ENCODE assay signal across 8 cellular contexts in the genomic region with DNA sequence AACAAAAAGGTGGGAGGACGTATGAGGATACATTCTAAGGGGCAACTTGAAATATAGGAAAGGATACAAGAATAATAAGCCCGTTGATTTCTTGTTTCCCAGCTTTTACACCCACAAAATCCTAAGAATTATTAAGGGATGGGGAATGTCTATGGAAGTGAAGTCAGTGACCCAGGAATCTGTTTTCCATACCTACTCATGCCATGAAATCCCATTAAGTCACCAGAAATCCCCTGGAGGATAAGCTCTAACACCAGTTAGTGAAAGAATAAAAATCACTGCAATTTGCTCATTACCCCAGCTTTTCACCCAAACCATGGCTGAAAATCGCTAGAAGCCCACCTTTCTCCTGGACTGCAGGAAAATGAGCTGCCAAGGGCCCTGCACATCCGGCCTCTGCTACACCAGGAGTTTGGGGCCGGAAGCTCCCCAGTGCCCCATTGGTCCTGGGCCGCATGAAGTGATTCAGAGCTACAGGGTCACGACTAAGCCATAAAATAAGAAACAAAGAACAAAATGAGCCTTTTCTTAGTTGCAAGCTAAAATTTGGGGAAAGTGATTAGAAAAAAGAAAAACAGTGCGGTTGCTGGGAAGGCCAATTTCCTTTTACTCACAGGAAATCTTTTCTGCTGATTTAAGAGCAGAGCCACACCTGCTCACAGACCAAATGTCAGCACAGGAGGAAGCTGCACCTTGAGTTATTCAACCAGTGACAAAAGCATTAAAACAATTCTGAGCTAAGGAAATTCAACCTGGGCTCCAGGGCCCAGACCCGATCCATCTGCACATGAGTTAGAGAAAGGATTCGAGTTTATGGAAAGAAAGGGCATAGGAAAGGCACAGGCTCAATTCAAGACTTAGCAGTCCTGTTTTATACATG. TPM values are rescaled to one million over a fixed set of nuclear protein-coding genes. Genes with fewer than 3 reads are reported as not detected.
DNase-seq lines count a peak whose midpoint lies in the region; ATAC-seq lines count a peak whose summit lies in the region.

No MANE protein-coding gene starts in this region.

- DNase-seq in activated T-cell treated with anti-CD3 and anti-CD28 coated beads for 48 hours (ENCODE audit: low read depth) (peak; percentile 17), left colon (peak; percentile 31 to 57), mucosa of gallbladder (ENCODE audit: low spot score) (no peak), NCI-H1105 (lab: John Stamatoyannopoulos, UW) (no peak)
- no peak for DNase-seq in activated T-cell treated with anti-CD3 and anti-CD28 coated beads, Interleukin-2, amount 50 U/mL, for 1 hour
- peak in 1 of 2 donors; percentile 25 for DNase-seq in activated naive CD4-positive, alpha-beta T cell treated with anti-CD3 and anti-CD28 coated beads, Interleukin-2, amount 50 U/mL, for 72 hours (ENCODE audit: low spot score in 2 of 2)

- no peaks in the 10 kb centered on the region for H3K9me3 Mint-ChIP-seq in activated naive CD4-positive, alpha-beta T cell treated with anti-CD3 and anti-CD28 coated beads, Interleukin-2, amount 50 U/mL, for 72 hours

- peak; percentile 92 to 96 for ATAC-seq in activated naive CD4-positive, alpha-beta T cell treated with anti-CD3 and anti-CD28 coated beads, Interleukin-2, amount 50 U/mL, for 72 hours
- peak; percentile 79 for ATAC-seq in left colon
- no peak for ATAC-seq in GM18861 (IDR thresholded peaks at IDR 0.05; ENCODE audit: unreplicated experiment)

- intact Hi-C loops in left colon (cut with DNase I, micrococcal nuclease) = no loop called here

- peaks cover 0 to 8% of the 10 kb centered on the region in 2 donors for H3K36me3 Mint-ChIP-seq in activated naive CD4-positive, alpha-beta T cell treated with anti-CD3 and anti-CD28 coated beads, Interleukin-2, amount 50 U/mL, for 72 hours

- peak overlapping the region; percentile 80 to 81 for H3K27ac Mint-ChIP-seq in activated naive CD4-positive, alpha-beta T cell treated with anti-CD3 and anti-CD28 coated beads, Interleukin-2, amount 50 U/mL, for 72 hours

- H3K27ac ChIP-seq in temporal lobe (ENCODE audit: low read depth, low read length) = peak overlapping the region; percentile 90

RNA-seq across cellular contexts. Expression of gene HIPK2, which starts 40.3 kb away (rescaled TPM):
- 10 to 100 TPM; 12.8 to 20.9 TPM for total RNA-seq in activated naive CD4-positive, alpha-beta T cell treated with anti-CD3 and anti-CD28 coated beads, Interleukin-2, amount 50 U/mL, for 72 hours
- total RNA-seq in left colon = 10 to 100 TPM; 36.4 to 37.8 TPM
- total RNA-seq in temporal lobe = 20.4 TPM
- 49.0 TPM for total RNA-seq in mucosa of gallbladder

Comparison
In these comparisons a context has a peak if more than half of its experiments do, and no peak if none do; other contexts are left out.
1. DNase-seq: peak in activated T-cell treated with anti-CD3 and anti-CD28 coated beads for 48 hours (single experiment) and left colon (2 of 2); none in activated T-cell treated with anti-CD3 and anti-CD28 coated beads, Interleukin-2, amount 50 U/mL, for 1 hour (single experiment), mucosa of gallbladder (single experiment) and NCI-H1105 (single experiment).